ENCODE assay signal across 11 cellular contexts in the genomic region with DNA sequence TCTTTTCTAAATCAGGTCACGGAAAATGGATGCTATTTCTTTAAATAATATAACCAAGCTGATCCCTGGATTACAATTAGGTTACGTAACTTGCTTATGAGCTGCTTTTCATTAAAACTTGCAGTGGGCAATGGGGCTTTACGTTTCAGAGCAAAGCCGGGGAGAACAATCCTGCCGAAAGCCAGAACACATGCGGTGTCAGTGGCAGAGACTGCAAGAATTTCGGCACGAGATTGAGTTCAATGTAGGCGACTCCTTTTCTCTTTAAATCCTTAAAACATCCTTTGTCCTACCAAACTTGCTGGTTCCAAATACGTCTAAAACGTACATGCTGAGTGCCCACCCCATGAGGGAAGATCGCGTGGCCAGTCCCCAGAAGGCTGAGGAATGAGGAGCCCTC. TPM values are rescaled to one million over a fixed set of nuclear protein-coding genes. Genes with fewer than 3 reads are reported as not detected.
DNase-seq lines count a peak whose midpoint lies in the region; ATAC-seq and TF ChIP-seq lines count a peak whose summit lies in the region.
"Had no signal": no experiment of that assay in that cellular context is flagged by ENCODE, and none has a peak within 500 bp of the region (broad histone marks: within the 10 kb centered on the region; RNA-seq: fewer than 3 reads in every experiment).

No MANE protein-coding gene starts in this region.

- POLR2A ChIA-PET in AG04449 (lab: Yijun Ruan, JAX), result interaction anchor here (1.2 kb wide), 1 partner anchor 37 kb away, joined by 3 read pairs; the partner anchor contains the start of gene NCOA1

- H3K9me3 ChIP-seq in SJCRH30 (replicated peaks) (peaks cover 4% of the 10 kb centered on the region; the same call in 1 of the 2 replicates), ovary (no peaks in the 10 kb centered on the region)

- no peaks in the 10 kb centered on the region for H3K27me3 ChIP-seq in SJCRH30
- H3K27me3 ChIP-seq in ovary, result no peaks in the 10 kb centered on the region

- intact Hi-C loops in ovary (cut with DNase I), result no loop called here

- H3K4me3 ChIP-seq in AG04449 (ENCODE audit: low read depth, low read length) (peak overlapping the region; percentile 52), SJCRH30 (peak overlapping the region; percentile 50), ovary (peak overlapping the region; percentile 3)

- H3K36me3 ChIP-seq in SJCRH30, result no peaks in the 10 kb centered on the region
- H3K36me3 ChIP-seq in ovary, result no peaks in the 10 kb centered on the region

- peak overlapping the region; percentile 35 for H3K27ac ChIP-seq in SJCRH30
- peak overlapping the region in 1 of 2 donors; percentile 49 for H3K27ac ChIP-seq in ovary
- H3K27ac ChIP-seq: C4-2B had no signal

- TF ChIP-seq EP300 in ovary (IDR thresholded peaks at IDR 0.05), result no peak

- CTCF ChIA-PET in AG04449 (lab: Yijun Ruan, JAX), result interaction anchor here (1.4 kb wide), 1 partner anchor 45 kb away, joined by 5 read pairs; no protein-coding TSS in a partner anchor

- DNase-seq in AG04449 (ENCODE audit: low read depth, low spot score) (no peak), SJCRH30 (peak; percentile 63 to 77), fibroblast of gingiva (ENCODE audit: low read depth) (peak; percentile 70), ovary (no peak), DMS79 (lab: John Stamatoyannopoulos, UW) (no peak), left lobe of liver (ENCODE audit: low spot score) (no peak)
- DNase-seq: NCI-H526 treated with DMSO at 0.1 percent for 48 hours; stimulated activated naive CD8-positive, alpha-beta T cell treated with anti-CD3 and anti-CD28 coated beads, Interleukin-15, amount 100 ng/mL, for 72 hours had no signal

- ATAC-seq in HG03025 (IDR thresholded peaks at IDR 0.05; ENCODE audit: low FRiP score, unreplicated experiment) (no peak), HG02981 (IDR thresholded peaks at IDR 0.05; ENCODE audit: unreplicated experiment) (no peak), left lobe of liver (no peak)
- ATAC-seq: stimulated activated naive CD8-positive, alpha-beta T cell treated with anti-CD3 and anti-CD28 coated beads, Interleukin-15, amount 100 ng/mL, for 72 hours had no signal

- no peak for TF ChIP-seq POLR2A in ovary (IDR thresholded peaks at IDR 0.05)

- TF ChIP-seq CTCF in AG04449 (IDR thresholded peaks at IDR 0.05; ENCODE audit: insufficient read depth, low read length, missing control alignments) (no peak), ovary (IDR thresholded peaks at IDR 0.05) (no peak)

- WGBS in ovary, 3 donors, result 39 to 52% (median 44%) methylated on average over 13 of the region's 13 CpGs

- H3K4me1 ChIP-seq in SJCRH30, result peaks cover 33% of the 10 kb centered on the region
- H3K4me1 ChIP-seq in ovary (ENCODE audit: insufficient read depth), result no peaks in the 10 kb centered on the region

RNA-seq across cellular contexts. Expression of gene NCOA1, which starts 36.8 kb away (rescaled TPM):
- total RNA-seq in SJCRH30 (2014; rRNA removed; shearing (Covaris generic)), result 113 and 121 TPM in 2 replicates
- 10 to 100 TPM; 39.3 to 69.0 (median 58.1) TPM for total RNA-seq in ovary
- polyA plus RNA-seq in ovary, result 10 to 100 TPM; 20.2 to 49.0 TPM
- 11.2 TPM for total RNA-seq in left lobe of liver

Comparison
In these comparisons a context has a peak if more than half of its experiments do, and no peak if none do; other contexts are left out.
1. DNase-seq: peak in SJCRH30 (2 of 2) and fibroblast of gingiva (single experiment); none in AG04449 (single experiment), ovary (0 of 5), DMS79 (single experiment) and left lobe of liver (single experiment).
2. Peak in every context shown above with its lines, with median percentiles within 50 percentile points of each other: H3K4me3 ChIP-seq.